In genomic region chr2:230933521-230934180, GRCh38 we compare ENCODE assay signal across 2 cellular contexts.
TF ChIP-seq lines count a peak whose summit lies in the region.

No MANE protein-coding gene starts in this region.

TF ChIP-seq in GM23338, 12 proteins besides CTCF, POLR2A, EP300 and RAD21:
- TF ChIP-seq EZH2phosphoT487 (IDR thresholded peaks at IDR 0.05; ENCODE audit: unreplicated experiment) (no peak), NANOG (IDR thresholded peaks at IDR 0.05; ENCODE audit: borderline replicate concordance) (no peak), CREB1 (CRISPR knock-in tag; IDR thresholded peaks at IDR 0.05; ENCODE audit: low read depth) (no peak)
TF ChIP-seq in GM23338: peak in this region for 0.

TF ChIP-seq in H1, 55 proteins besides CTCF, POLR2A, EP300 and RAD21:
- TF ChIP-seq TAF1 (IDR thresholded peaks at IDR 0.05; ENCODE audit: low read depth, low read length): no peak
- no peak for TF ChIP-seq KDM5A (IDR thresholded peaks at IDR 0.05; ENCODE audit: low read length)
- no peak for TF ChIP-seq ATF2 (IDR thresholded peaks at IDR 0.05; ENCODE audit: low read length)
- no peak for TF ChIP-seq RNF2 (IDR thresholded peaks at IDR 0.05; ENCODE audit: borderline replicate concordance, low read depth, low read length, missing control alignments, poor library complexity, severe bottlenecking)
- no peak for TF ChIP-seq FOSL1 (IDR thresholded peaks at IDR 0.05; ENCODE audit: insufficient read depth, low read depth, low read length)
- TF ChIP-seq SUZ12 (IDR thresholded peaks at IDR 0.05; ENCODE audit: low read length): no peak
- TF ChIP-seq RXRA (IDR thresholded peaks at IDR 0.05; ENCODE audit: insufficient read depth, low read depth, low read length): no peak
- TF ChIP-seq CHD2 (IDR thresholded peaks at IDR 0.05; ENCODE audit: low read length): no peak
TF ChIP-seq in H1: peak in this region for 0.
